In genomic region chr3:170270282-170270891, GRCh38 we compare ENCODE assay signal across 16 cellular contexts.
"Had no signal": no experiment of that assay in that cellular context is flagged by ENCODE, and none has a peak within 500 bp of the region (broad histone marks: within the 10 kb centered on the region; RNA-seq: fewer than 3 reads in every experiment).

No MANE protein-coding gene starts in this region.

- H3K27me3 Mint-ChIP-seq: central memory CD8-positive, alpha-beta T cell; dendritic cell treated with granulocyte-macrophage colony-stimulating factor and Interleukin-4, amounts not matched to agents 40 ng/mL and 50 ng/mL, for 4 days; type B pancreatic cell had no signal

- H3K4me3 ChIP-seq: esophagus squamous epithelium, gastroesophageal sphincter, sigmoid colon, skin epidermis had no signal

- H3K4me1 Mint-ChIP-seq: central memory CD8-positive, alpha-beta T cell; natural killer cell had no signal

- H3K36me3 Mint-ChIP-seq: natural killer cell had no signal

- H3K27ac ChIP-seq: esophagus squamous epithelium, gastroesophageal sphincter, sigmoid colon, skin epidermis had no signal

- H3K4me1 ChIP-seq: esophagus squamous epithelium, gastroesophageal sphincter, sigmoid colon had no signal

- DNase-seq: esophagus squamous epithelium; foreskin fibroblast; glutamatergic neuron; kidney; left cardiac atrium; midbrain; natural killer cell; occipital lobe; sigmoid colon; stimulated activated CD4-positive, alpha-beta T cell treated with anti-CD3 and anti-CD28 coated beads, Interleukin-2, amount 100 ng/mL, for 48 hours; stimulated activated naive CD4-positive, alpha-beta T cell treated with Interleukin-2 at 50 U/mL for 16 hours had no signal

- H3K9me3 Mint-ChIP-seq: central memory CD8-positive, alpha-beta T cell; dendritic cell treated with granulocyte-macrophage colony-stimulating factor and Interleukin-4, amounts not matched to agents 40 ng/mL and 50 ng/mL, for 4 days; natural killer cell; type B pancreatic cell had no signal

- H3K9me3 ChIP-seq: esophagus squamous epithelium, gastroesophageal sphincter, sigmoid colon had no signal

- H3K4me3 Mint-ChIP-seq: central memory CD8-positive, alpha-beta T cell; natural killer cell; type B pancreatic cell had no signal

- H3K27ac Mint-ChIP-seq: natural killer cell, type B pancreatic cell had no signal

- ATAC-seq: gastroesophageal sphincter, left cardiac atrium, natural killer cell had no signal

- H3K27me3 ChIP-seq: esophagus squamous epithelium, gastroesophageal sphincter, sigmoid colon had no signal
